ENCODE assay signal across 8 cellular contexts in the genomic region with DNA sequence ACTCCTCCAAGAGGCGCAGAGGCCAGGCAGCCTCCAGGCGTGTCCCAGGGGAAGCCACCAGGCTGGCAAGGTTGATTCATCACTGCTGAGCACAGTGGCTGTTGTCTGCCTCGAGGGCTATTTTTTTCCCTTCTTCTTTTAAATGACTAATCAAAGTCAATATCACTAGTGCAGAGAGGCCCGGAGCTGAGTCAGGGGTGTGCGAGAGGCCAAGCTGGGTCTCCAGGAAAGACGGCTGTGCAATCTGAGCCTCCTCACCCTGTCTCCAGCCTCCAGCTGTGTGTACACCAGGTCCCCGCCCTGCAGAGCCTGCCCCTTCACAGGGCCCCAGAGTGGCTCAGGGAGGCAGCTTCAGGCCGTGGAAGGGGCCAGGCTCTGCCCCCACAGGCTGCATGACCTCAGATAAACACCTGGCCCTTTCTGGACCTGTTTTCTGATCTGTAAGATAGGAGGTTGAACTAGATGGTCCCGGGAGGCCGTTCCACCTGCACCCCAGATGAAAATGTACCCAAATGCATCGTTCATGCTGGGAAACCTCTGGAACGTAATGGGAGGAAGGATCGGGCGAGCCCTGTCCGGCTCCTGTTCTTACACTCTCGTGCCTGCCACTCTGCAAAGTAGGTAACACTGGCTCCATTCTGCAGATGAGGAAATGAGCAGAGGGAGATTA. TPM values are rescaled to one million over a fixed set of nuclear protein-coding genes. Genes with fewer than 3 reads are reported as not detected.
DNase-seq lines count a peak whose midpoint lies in the region; ATAC-seq and TF ChIP-seq lines count a peak whose summit lies in the region.

No MANE protein-coding gene starts in this region.

- DNase-seq in NK-92 treated with Interleukin-12 subunit alpha and Interleukin-12 subunit beta, amount 100 ng/mL, for 24 hours (lab: John Stamatoyannopoulos, UW) = peak; percentile 65
- no peak for DNase-seq in NK-92 (lab: John Stamatoyannopoulos, UW; ENCODE audit: unreplicated experiment)
- DNase-seq in NCI-H2107 treated with DMSO at 0.1 percent for 48 hours (lab: John Stamatoyannopoulos, UW; ENCODE audit: unreplicated experiment) = peak; percentile 86
- DNase-seq in activated CD4-positive, alpha-beta memory T cell treated with anti-CD3 and anti-CD28 coated beads, Interleukin-2, amount 10 ng/mL, durations not matched to agents 7 days and 5 days = peak; percentile 52
- DNase-seq in iris pigment epithelial cell (ENCODE audit: low read depth) = peak; percentile 97
- peak; percentile 52 for DNase-seq in stomach
- no peak for DNase-seq in CD1c-positive myeloid dendritic cell (ENCODE audit: extremely low spot score)

- no peak for TF ChIP-seq EP300 in stomach (IDR thresholded peaks at IDR 0.05)

- peaks cover 38 to 63% (median 45%) of the 10 kb centered on the region in 4 donors for H3K4me1 ChIP-seq in stomach

- no peak for TF ChIP-seq CTCF in stomach (IDR thresholded peaks at IDR 0.05)

- no peak overlapping the region for H3K27ac Mint-ChIP-seq in activated CD4-positive, alpha-beta memory T cell treated with anti-CD3 and anti-CD28 coated beads, Interleukin-2, amount 10 ng/mL, durations not matched to agents 7 days and 5 days

- H3K36me3 ChIP-seq in stomach = no peaks in the 10 kb centered on the region

- H3K9me3 Mint-ChIP-seq in activated CD4-positive, alpha-beta memory T cell treated with anti-CD3 and anti-CD28 coated beads, Interleukin-2, amount 10 ng/mL, durations not matched to agents 7 days and 5 days = no peaks in the 10 kb centered on the region

- POLR2A ChIA-PET in activated CD4-positive, alpha-beta memory T cell treated with anti-CD3 and anti-CD28 coated beads, Interleukin-2, amount 10 ng/mL, durations not matched to agents 7 days and 5 days (lab: Charles Lee) = interaction anchor here (0.6 to 1.1 kb wide), 3 partner anchors 10 to 257 kb away, joined by 3 read pairs; no protein-coding TSS in a partner anchor

- H3K36me3 Mint-ChIP-seq in activated CD4-positive, alpha-beta memory T cell treated with anti-CD3 and anti-CD28 coated beads, Interleukin-2, amount 10 ng/mL, durations not matched to agents 7 days and 5 days (ENCODE audit: low read depth) = peaks cover 13% of the 10 kb centered on the region

- TF ChIP-seq POLR2A in stomach (IDR thresholded peaks at IDR 0.05) = no peak

- H3K4me3 ChIP-seq in stomach = no peak overlapping the region

- H3K27me3 Mint-ChIP-seq in activated CD4-positive, alpha-beta memory T cell treated with anti-CD3 and anti-CD28 coated beads, Interleukin-2, amount 10 ng/mL, durations not matched to agents 7 days and 5 days = peaks cover 7% of the 10 kb centered on the region

- no peak overlapping the region for H3K4me3 Mint-ChIP-seq in activated CD4-positive, alpha-beta memory T cell treated with anti-CD3 and anti-CD28 coated beads, Interleukin-2, amount 10 ng/mL, durations not matched to agents 7 days and 5 days

- H3K27me3 ChIP-seq in stomach = peaks cover 0 to 8% (median 6%) of the 10 kb centered on the region in 3 donors

- H3K9me3 ChIP-seq in stomach = no peaks in the 10 kb centered on the region

- ATAC-seq in GM21576 (IDR thresholded peaks at IDR 0.05; ENCODE audit: unreplicated experiment) = no peak

- intact Hi-C loops in stomach (cut with DNase I; ENCODE audit: low total_unique reads) = no loop called here

- WGBS in stomach, 5 donors = 43 to 59% (median 52%) methylated on average over 16 of the region's 16 CpGs

- CTCF ChIA-PET in activated CD4-positive, alpha-beta memory T cell treated with anti-CD3 and anti-CD28 coated beads, Interleukin-2, amount 10 ng/mL, durations not matched to agents 7 days and 5 days (lab: Charles Lee) = interaction anchor here (0.8 to 1.2 kb wide), 3 partner anchors 10 to 109 kb away, joined by 3 to 5 read pairs (median 4); no protein-coding TSS in a partner anchor

- peaks cover 45% of the 10 kb centered on the region for H3K4me1 Mint-ChIP-seq in activated CD4-positive, alpha-beta memory T cell treated with anti-CD3 and anti-CD28 coated beads, Interleukin-2, amount 10 ng/mL, durations not matched to agents 7 days and 5 days

- peak overlapping the region in 2 of 5 donors; percentile 42 to 82 for H3K27ac ChIP-seq in stomach

RNA-seq across cellular contexts. Expression of a gene that starts 3.7 kb away (rescaled TPM):
- 10 to 100 TPM; 27.9 to 30.7 TPM for total RNA-seq in activated CD4-positive, alpha-beta memory T cell treated with anti-CD3 and anti-CD28 coated beads, Interleukin-2, amount 10 ng/mL, durations not matched to agents 7 days and 5 days
- 10 to 100 TPM in 2 of 5 donors, 1 to 10 TPM in 2, not detected in 1; 3.9 to 57.2 (median 11.6) TPM for total RNA-seq in stomach
- 1 to 10 TPM; 1.1 to 8.1 (median 4.2) TPM for polyA plus RNA-seq in stomach

RNA-seq across cellular contexts. Expression of a gene that starts 22.8 kb away (rescaled TPM):
- total RNA-seq in activated CD4-positive, alpha-beta memory T cell treated with anti-CD3 and anti-CD28 coated beads, Interleukin-2, amount 10 ng/mL, durations not matched to agents 7 days and 5 days = 10 to 100 TPM; 12.3 to 13.7 TPM
- 100 to 1,000 TPM in 1 of 5 donors, 10 to 100 TPM in 4; 11.6 to 112 (median 13.8) TPM for total RNA-seq in stomach
- polyA plus RNA-seq in stomach = 10 to 100 TPM; 19.5 to 27.2 (median 22.9) TPM

RNA-seq across cellular contexts. Expression of a gene that starts 32.4 kb away (rescaled TPM):
- total RNA-seq in activated CD4-positive, alpha-beta memory T cell treated with anti-CD3 and anti-CD28 coated beads, Interleukin-2, amount 10 ng/mL, durations not matched to agents 7 days and 5 days = 10 to 100 TPM; 57.0 to 57.2 TPM
- total RNA-seq in stomach = 10 to 100 TPM; 17.4 to 60.4 (median 34.5) TPM
- 10 to 100 TPM; 36.7 to 71.9 (median 55.8) TPM for polyA plus RNA-seq in stomach

RNA-seq across cellular contexts. Expression of a gene that starts 32.5 kb away (rescaled TPM):
- 1 to 10 TPM; 5.9 to 6.4 TPM for total RNA-seq in activated CD4-positive, alpha-beta memory T cell treated with anti-CD3 and anti-CD28 coated beads, Interleukin-2, amount 10 ng/mL, durations not matched to agents 7 days and 5 days
- total RNA-seq in stomach = 10 to 100 TPM in 1 of 5 donors, 1 to 10 TPM in 3, not detected in 1; 1.2 to 11.3 (median 3.2) TPM
- 1 to 10 TPM; 5.7 to 8.2 (median 8.0) TPM for polyA plus RNA-seq in stomach

RNA-seq across cellular contexts. Expression of a gene that starts 48.2 kb away (rescaled TPM):
- under 1 TPM; 0.33 to 0.40 TPM for total RNA-seq in activated CD4-positive, alpha-beta memory T cell treated with anti-CD3 and anti-CD28 coated beads, Interleukin-2, amount 10 ng/mL, durations not matched to agents 7 days and 5 days
- total RNA-seq in stomach = under 1 TPM in 1 of 5 donors, not detected in 4; 0.55 TPM
- 1 to 10 TPM; 2.2 to 2.4 (median 2.3) TPM for polyA plus RNA-seq in stomach

Comparison
In these comparisons a context has a peak if more than half of its experiments do, and no peak if none do; other contexts are left out.
1. DNase-seq: peak in NK-92 treated with Interleukin-12 subunit alpha and Interleukin-12 subunit beta, amount 100 ng/mL, for 24 hours (single experiment), NCI-H2107 treated with DMSO at 0.1 percent for 48 hours (single experiment), activated CD4-positive, alpha-beta memory T cell treated with anti-CD3 and anti-CD28 coated beads, Interleukin-2, amount 10 ng/mL, durations not matched to agents 7 days and 5 days (single experiment), iris pigment epithelial cell (single experiment) and stomach (single experiment); none in NK-92 (single experiment) and CD1c-positive myeloid dendritic cell (single experiment).